21 cellular contexts compared by ENCODE assay signal in genomic region chr11:61195710-61196109, GRCh38. TPM values are rescaled to one million over a fixed set of nuclear protein-coding genes. Genes with fewer than 3 reads are reported as not detected.
"Had no signal": no experiment of that assay in that cellular context is flagged by ENCODE, and none has a peak within 500 bp of the region (broad histone marks: within the 10 kb centered on the region; RNA-seq: fewer than 3 reads in every experiment).

No MANE protein-coding gene starts in this region.

- H3K27ac Mint-ChIP-seq: activated CD4-positive, alpha-beta T cell treated with anti-CD3 and anti-CD28 coated beads, Interleukin-2, amount 10 ng/mL, durations not matched to agents 24 days and 14 days; activated CD8-positive, alpha-beta T cell treated with anti-CD3 and anti-CD28 coated beads, Interleukin-2, amount 10 ng/mL, durations not matched to agents 7 days and 5 days; activated naive CD4-positive, alpha-beta T cell treated with anti-CD3 and anti-CD28 coated beads, Interleukin-2, amount 50 U/mL, for 72 hours; activated T-cell treated with anti-CD3 and anti-CD28 coated beads, Interleukin-2, amount 50 U/mL, for 72 hours had no signal

- ATAC-seq: activated CD8-positive, alpha-beta T cell treated with anti-CD3 and anti-CD28 coated beads, Interleukin-2, amount 10 ng/mL, durations not matched to agents 7 days and 5 days; activated naive CD4-positive, alpha-beta T cell treated with anti-CD3 and anti-CD28 coated beads, Interleukin-2, amount 50 U/mL, for 72 hours; activated T-cell treated with anti-CD3 and anti-CD28 coated beads, Interleukin-2, amount 50 U/mL, for 72 hours; esophagus mucosa; left cardiac atrium; stimulated activated naive CD8-positive, alpha-beta T cell treated with anti-CD3 and anti-CD28 coated beads, Interleukin-15, Interleukin-2, amounts not matched to agents 100 U/mL and 50 U/mL, for 24 hours had no signal

- DNase-seq: activated CD4-positive, alpha-beta T cell treated with anti-CD3 and anti-CD28 coated beads, Interleukin-2, amount 10 ng/mL, durations not matched to agents 24 days and 14 days; activated CD4-positive, CD25-positive, alpha-beta regulatory T cell; activated CD8-positive, alpha-beta memory T cell treated with anti-CD3 and anti-CD28 coated beads, Interleukin-2, amount 50 U/mL, for 4 hours; activated CD8-positive, alpha-beta T cell treated with anti-CD3 and anti-CD28 coated beads, Interleukin-2, amount 10 ng/mL, durations not matched to agents 7 days and 5 days; activated gamma-delta T cell; activated T-cell treated with anti-CD3 and anti-CD28 coated beads, Interleukin-2, amount 50 U/mL, for 72 hours; colonic mucosa; left cardiac atrium; nucleus accumbens; stimulated activated CD4-positive, alpha-beta T cell treated with anti-CD3 and anti-CD28 coated beads, Interleukin-4, amount 100 ng/mL, for 4 hours; stimulated activated CD8-positive, alpha-beta memory T cell treated with anti-CD3 and anti-CD28 coated beads, Interleukin-4, amount 100 ng/mL, for 48 hours; stimulated activated naive CD8-positive, alpha-beta T cell treated with anti-CD3 and anti-CD28 coated beads, Interleukin-15, Interleukin-2, amounts not matched to agents 100 U/mL and 50 U/mL, for 24 hours; SW 1271 had no signal

- H3K36me3 Mint-ChIP-seq: activated naive CD4-positive, alpha-beta T cell treated with anti-CD3 and anti-CD28 coated beads, Interleukin-2, amount 50 U/mL, for 72 hours had no signal

- H3K36me3 ChIP-seq: colonic mucosa, right atrium auricular region, suprapubic skin, upper lobe of left lung had no signal

- H3K4me1 Mint-ChIP-seq: activated CD4-positive, alpha-beta T cell treated with anti-CD3 and anti-CD28 coated beads, Interleukin-2, amount 10 ng/mL, durations not matched to agents 24 days and 14 days had no signal

- H3K9me3 Mint-ChIP-seq: activated naive CD4-positive, alpha-beta T cell treated with anti-CD3 and anti-CD28 coated beads, Interleukin-2, amount 50 U/mL, for 72 hours; activated T-cell treated with anti-CD3 and anti-CD28 coated beads, Interleukin-2, amount 50 U/mL, for 72 hours had no signal

- H3K4me3 Mint-ChIP-seq: activated CD4-positive, alpha-beta T cell treated with anti-CD3 and anti-CD28 coated beads, Interleukin-2, amount 10 ng/mL, durations not matched to agents 24 days and 14 days; activated CD8-positive, alpha-beta T cell treated with anti-CD3 and anti-CD28 coated beads, Interleukin-2, amount 10 ng/mL, durations not matched to agents 7 days and 5 days; activated T-cell treated with anti-CD3 and anti-CD28 coated beads, Interleukin-2, amount 50 U/mL, for 72 hours had no signal

- H3K27ac ChIP-seq: colonic mucosa, hepatocyte, right atrium auricular region, suprapubic skin, upper lobe of left lung had no signal

- H3K4me1 ChIP-seq: colonic mucosa, right atrium auricular region, suprapubic skin, upper lobe of left lung had no signal

- H3K4me2 ChIP-seq: hepatocyte, smooth muscle cell had no signal

- H3K27me3 ChIP-seq: colonic mucosa, hepatocyte, right atrium auricular region, upper lobe of left lung had no signal

- H3K9me3 ChIP-seq: colonic mucosa, right atrium auricular region, suprapubic skin had no signal

- H3K4me3 ChIP-seq: colonic mucosa, hepatocyte, lung, right atrium auricular region, smooth muscle cell, suprapubic skin, upper lobe of left lung had no signal

RNA-seq across cellular contexts. Expression of gene PGA3, which starts 7.6 kb away (rescaled TPM):
- total RNA-seq: activated CD4-positive, alpha-beta T cell treated with anti-CD3 and anti-CD28 coated beads, Interleukin-2, amount 10 ng/mL, durations not matched to agents 24 days and 14 days; activated CD8-positive, alpha-beta T cell treated with anti-CD3 and anti-CD28 coated beads, Interleukin-2, amount 10 ng/mL, durations not matched to agents 7 days and 5 days; activated naive CD4-positive, alpha-beta T cell treated with anti-CD3 and anti-CD28 coated beads, Interleukin-2, amount 50 U/mL, for 72 hours; activated T-cell treated with anti-CD3 and anti-CD28 coated beads, Interleukin-2, amount 50 U/mL, for 72 hours; esophagus mucosa; lung; smooth muscle cell had no signal

RNA-seq across cellular contexts. Expression of gene PGA4, which starts 26.4 kb away (rescaled TPM):
- total RNA-seq: activated CD4-positive, alpha-beta T cell treated with anti-CD3 and anti-CD28 coated beads, Interleukin-2, amount 10 ng/mL, durations not matched to agents 24 days and 14 days; activated CD8-positive, alpha-beta T cell treated with anti-CD3 and anti-CD28 coated beads, Interleukin-2, amount 10 ng/mL, durations not matched to agents 7 days and 5 days; activated naive CD4-positive, alpha-beta T cell treated with anti-CD3 and anti-CD28 coated beads, Interleukin-2, amount 50 U/mL, for 72 hours; activated T-cell treated with anti-CD3 and anti-CD28 coated beads, Interleukin-2, amount 50 U/mL, for 72 hours; colonic mucosa; esophagus mucosa; smooth muscle cell had no signal

RNA-seq across cellular contexts. Expression of gene PGA5, which starts 45.3 kb away (rescaled TPM):
- total RNA-seq: activated CD4-positive, alpha-beta T cell treated with anti-CD3 and anti-CD28 coated beads, Interleukin-2, amount 10 ng/mL, durations not matched to agents 24 days and 14 days; activated CD8-positive, alpha-beta T cell treated with anti-CD3 and anti-CD28 coated beads, Interleukin-2, amount 10 ng/mL, durations not matched to agents 7 days and 5 days; activated naive CD4-positive, alpha-beta T cell treated with anti-CD3 and anti-CD28 coated beads, Interleukin-2, amount 50 U/mL, for 72 hours; activated T-cell treated with anti-CD3 and anti-CD28 coated beads, Interleukin-2, amount 50 U/mL, for 72 hours; colonic mucosa; esophagus mucosa; smooth muscle cell; suprapubic skin had no signal
